In the genomic region with DNA sequence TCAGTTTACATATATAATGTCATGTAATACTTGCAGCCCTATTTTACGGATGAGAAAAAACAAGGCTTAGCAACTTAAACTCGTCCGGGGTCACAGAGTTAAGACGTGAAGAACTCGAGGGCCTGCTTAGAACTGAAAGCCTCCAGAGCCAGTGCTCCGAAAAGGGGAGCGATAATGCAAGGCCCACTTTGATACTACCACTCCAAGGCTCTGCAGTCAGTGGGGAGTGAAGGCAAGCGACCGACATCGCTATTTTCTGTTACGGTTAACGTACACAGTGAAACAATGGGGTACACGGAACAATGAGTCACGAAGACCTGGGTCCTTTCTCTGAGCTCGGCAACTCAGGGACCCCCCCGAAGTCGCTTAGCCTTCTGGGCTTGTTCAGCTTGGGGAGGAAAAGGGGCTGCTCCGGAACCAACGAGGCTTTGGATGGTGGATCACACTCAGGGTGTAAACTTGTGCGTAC, we compare ENCODE assay signal across 7 cellular contexts. TPM values are rescaled to one million over a fixed set of nuclear protein-coding genes. Genes with fewer than 3 reads are reported as not detected.
DNase-seq lines count a peak whose midpoint lies in the region; ATAC-seq and FAIRE-seq lines count a peak whose summit lies in the region.

No MANE protein-coding gene starts in this region.

- 4% methylated on average over 20 of the region's 20 CpGs for WGBS in right cardiac atrium
- 1 to 4% (median 2%) methylated on average over 20 of the region's 20 CpGs for WGBS in small intestine, 3 donors

- peak overlapping the region; percentile 96 for H3K27ac Mint-ChIP-seq in activated T-helper 1 cell treated with anti-CD3 and anti-CD28 coated beads, Interleukin-12 subunit alpha, Interleukin-12 subunit beta, Interleukin-2, Interleukin-4 antibody, amounts not matched to agents 30 ng/mL and 10 ng/mL and 1 ng/mL, durations not matched to agents 14 hours and 24 hours and 36 hours

- H3K27me3 ChIP-seq in right cardiac atrium (ENCODE audit: control insufficient read depth, insufficient read depth) (no peaks in the 10 kb centered on the region), small intestine (ENCODE audit: control insufficient read depth in 2 of 2, insufficient read depth in 2 of 2, low read length in 2 of 2) (peaks cover 0 to 2% of the 10 kb centered on the region in 2 donors)

- H3K27ac ChIP-seq in right cardiac atrium (ENCODE audit: low read length) (peak overlapping the region; percentile 98), small intestine (ENCODE audit: low read depth in 1 of 2, low read length in 1 of 2) (peak overlapping the region; percentile 99)

- DNase-seq in activated T-helper 1 cell treated with anti-CD3 and anti-CD28 coated beads, Interleukin-12 subunit alpha, Interleukin-12 subunit beta, Interleukin-2, Interleukin-4 antibody, amounts not matched to agents 30 ng/mL and 10 ng/mL and 1 ng/mL, durations not matched to agents 14 hours and 24 hours and 36 hours (ENCODE audit: low spot score): no peak
- DNase-seq in right cardiac atrium: peak in 1 of 3 donors; percentile 35
- no peak for DNase-seq in small intestine

- H3K9me3 ChIP-seq in right cardiac atrium (ENCODE audit: control insufficient read depth, low read length) (no peaks in the 10 kb centered on the region), small intestine (ENCODE audit: control insufficient read depth, low read depth) (no peaks in the 10 kb centered on the region)

- peak overlapping the region; percentile 72 for H3K4me3 ChIP-seq in right cardiac atrium (ENCODE audit: low read length)
- H3K4me3 ChIP-seq in small intestine (ENCODE audit: low read depth in 1 of 2, low read length in 2 of 2): peak overlapping the region; percentile 76 to 95

- H3K36me3 Mint-ChIP-seq in activated T-helper 1 cell treated with anti-CD3 and anti-CD28 coated beads, Interleukin-12 subunit alpha, Interleukin-12 subunit beta, Interleukin-2, Interleukin-4 antibody, amounts not matched to agents 30 ng/mL and 10 ng/mL and 1 ng/mL, durations not matched to agents 14 hours and 24 hours and 36 hours (ENCODE audit: low read depth): peaks cover 17% of the 10 kb centered on the region

- H3K4me1 ChIP-seq in right cardiac atrium (ENCODE audit: control insufficient read depth, insufficient read depth, low read length) (no peaks in the 10 kb centered on the region), small intestine (ENCODE audit: control insufficient read depth in 2 of 2, insufficient read depth in 1 of 2, low read depth in 1 of 2, low read length in 1 of 2) (peaks cover 0 to 5% of the 10 kb centered on the region in 2 donors)

- peaks cover 40% of the 10 kb centered on the region for H3K4me1 Mint-ChIP-seq in activated T-helper 1 cell treated with anti-CD3 and anti-CD28 coated beads, Interleukin-12 subunit alpha, Interleukin-12 subunit beta, Interleukin-2, Interleukin-4 antibody, amounts not matched to agents 30 ng/mL and 10 ng/mL and 1 ng/mL, durations not matched to agents 14 hours and 24 hours and 36 hours (ENCODE audit: low read depth)

- H3K27me3 Mint-ChIP-seq in activated T-helper 1 cell treated with anti-CD3 and anti-CD28 coated beads, Interleukin-12 subunit alpha, Interleukin-12 subunit beta, Interleukin-2, Interleukin-4 antibody, amounts not matched to agents 30 ng/mL and 10 ng/mL and 1 ng/mL, durations not matched to agents 14 hours and 24 hours and 36 hours (ENCODE audit: insufficient read depth): peaks cover 2% of the 10 kb centered on the region

- ATAC-seq in GM19023 (IDR thresholded peaks at IDR 0.05; ENCODE audit: unreplicated experiment) (peak; percentile 28), HG03045 (IDR thresholded peaks at IDR 0.05; ENCODE audit: unreplicated experiment) (peak; percentile 3), right cardiac atrium (peak in 1 of 2 donors; percentile 40), HG03280 (IDR thresholded peaks at IDR 0.05; ENCODE audit: unreplicated experiment) (no peak), GM21723 (IDR thresholded peaks at IDR 0.05; ENCODE audit: unreplicated experiment) (no peak)

- FAIRE-seq in small intestine (lab: Jason Lieb, UNC): no peak

- no peaks in the 10 kb centered on the region for H3K36me3 ChIP-seq in small intestine (ENCODE audit: control insufficient read depth in 2 of 2, insufficient read depth in 2 of 2, low read length in 2 of 2)

- intact Hi-C loops in activated T-helper 1 cell treated with anti-CD3 and anti-CD28 coated beads, Interleukin-12 subunit alpha, Interleukin-12 subunit beta, Interleukin-2, Interleukin-4 antibody, amounts not matched to agents 30 ng/mL and 10 ng/mL and 1 ng/mL, durations not matched to agents 14 hours and 24 hours and 36 hours (cut with micrococcal nuclease): loop anchor here (1.0 to 5.0 kb wide), 10 partner anchors 167 to 611 kb away; a partner anchor contains a TSS
- intact Hi-C loops in right cardiac atrium (cut with DNase I): loop anchor here in 3 of 4 donors (5.0 to 10.0 kb wide), 3 partner anchors 326 to 338 kb away; a partner anchor contains a TSS

- H3K4me3 Mint-ChIP-seq in activated T-helper 1 cell treated with anti-CD3 and anti-CD28 coated beads, Interleukin-12 subunit alpha, Interleukin-12 subunit beta, Interleukin-2, Interleukin-4 antibody, amounts not matched to agents 30 ng/mL and 10 ng/mL and 1 ng/mL, durations not matched to agents 14 hours and 24 hours and 36 hours: peak overlapping the region; percentile 95

- no peaks in the 10 kb centered on the region for H3K9me3 Mint-ChIP-seq in activated T-helper 1 cell treated with anti-CD3 and anti-CD28 coated beads, Interleukin-12 subunit alpha, Interleukin-12 subunit beta, Interleukin-2, Interleukin-4 antibody, amounts not matched to agents 30 ng/mL and 10 ng/mL and 1 ng/mL, durations not matched to agents 14 hours and 24 hours and 36 hours

RNA-seq across cellular contexts. Expression of a gene that starts 1.0 kb away (rescaled TPM):
- 58.9 and 67.2 TPM in 2 replicates for total RNA-seq in activated T-helper 1 cell treated with anti-CD3 and anti-CD28 coated beads, Interleukin-12 subunit alpha, Interleukin-12 subunit beta, Interleukin-2, Interleukin-4 antibody, amounts not matched to agents 30 ng/mL and 10 ng/mL and 1 ng/mL, durations not matched to agents 14 hours and 24 hours and 36 hours
- 100 to 1,000 TPM in 3 of 4 donors, 10 to 100 TPM in 1; 95.9 to 115 (median 105) TPM for total RNA-seq in right cardiac atrium
- 111 TPM for polyA plus RNA-seq in right cardiac atrium
- polyA plus RNA-seq in small intestine: 100 to 1,000 TPM in 2 of 3 donors, 10 to 100 TPM in 1; 87.0 to 129 (median 108) TPM

Comparison
In these comparisons a context has a peak if more than half of its experiments do, and no peak if none do; other contexts are left out.
1. ATAC-seq: peak in GM19023 (single experiment) and HG03045 (single experiment); none in HG03280 (single experiment) and GM21723 (single experiment).